ENCODE assay signal across 1 cellular context in the genomic region with DNA sequence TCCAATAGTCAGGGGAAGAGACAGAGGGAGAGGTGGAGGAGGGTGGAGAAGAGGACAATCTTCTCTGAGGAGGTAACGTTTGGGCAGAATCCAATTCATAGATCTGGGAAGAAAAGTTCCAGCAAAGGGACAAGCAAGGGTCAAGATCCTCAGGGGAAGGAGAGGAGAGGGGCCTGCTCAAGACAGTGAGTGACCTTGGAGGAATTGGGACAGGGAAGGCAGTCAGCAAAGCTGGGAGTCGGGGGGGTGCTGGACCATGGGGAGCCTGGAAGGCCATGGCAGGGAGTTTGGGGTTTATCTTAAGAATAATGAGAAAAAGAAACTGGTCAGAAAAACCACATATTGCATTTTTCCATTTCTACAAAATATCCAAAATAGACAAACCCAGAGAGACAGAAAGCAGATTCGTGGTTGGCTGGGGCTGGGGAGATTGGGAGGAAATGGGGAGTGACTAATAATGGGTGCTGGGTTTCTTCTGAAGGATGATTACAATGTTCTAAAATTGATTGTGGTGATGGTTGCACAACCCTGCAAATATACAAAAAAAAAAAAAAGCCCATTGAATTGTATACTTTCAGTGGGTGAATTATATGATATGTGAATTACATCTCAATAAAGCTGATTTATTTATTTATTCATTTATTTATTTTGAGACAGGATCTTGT.
TF ChIP-seq lines count a peak whose summit lies in the region.

No MANE protein-coding gene starts in this region.

TF ChIP-seq in IMR-90, 13 proteins besides CTCF, POLR2A, EP300 and RAD21 (continued from another document):
- TF ChIP-seq, protein P1, sequence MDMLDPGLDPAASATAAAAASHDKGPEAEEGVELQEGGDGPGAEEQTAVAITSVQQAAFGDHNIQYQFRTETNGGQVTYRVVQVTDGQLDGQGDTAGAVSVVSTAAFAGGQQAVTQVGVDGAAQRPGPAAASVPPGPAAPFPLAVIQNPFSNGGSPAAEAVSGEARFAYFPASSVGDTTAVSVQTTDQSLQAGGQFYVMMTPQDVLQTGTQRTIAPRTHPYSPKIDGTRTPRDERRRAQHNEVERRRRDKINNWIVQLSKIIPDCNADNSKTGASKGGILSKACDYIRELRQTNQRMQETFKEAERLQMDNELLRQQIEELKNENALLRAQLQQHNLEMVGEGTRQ (IDR thresholded peaks at IDR 0.05; ENCODE audit: low read depth, low read length): no peak
- TF ChIP-seq SMC3 (IDR thresholded peaks at IDR 0.05; ENCODE audit: low read depth, low read length) (no peak), CEBPB (IDR thresholded peaks at IDR 0.05; ENCODE audit: low read depth, low read length) (peak; percentile 92)
